In genomic region chr20:52261792-52262191, GRCh38 we compare ENCODE assay signal across 2 cellular contexts.
TF ChIP-seq lines count a peak whose summit lies in the region.

No MANE protein-coding gene starts in this region.

TF ChIP-seq in K562, 482 proteins besides CTCF, POLR2A, EP300 and RAD21:
- TF ChIP-seq FOXO4 (CRISPR knock-in tag; IDR thresholded peaks at IDR 0.05) (no peak), HMBOX1 (IDR thresholded peaks at IDR 0.05) (no peak)

TF ChIP-seq in GM23338, 12 proteins besides CTCF, POLR2A, EP300 and RAD21:
- TF ChIP-seq REST (IDR thresholded peaks at IDR 0.05; ENCODE audit: unreplicated experiment): no peak
- no peak for TF ChIP-seq POLR2AphosphoS5 (IDR thresholded peaks at IDR 0.05; ENCODE audit: low read depth)
- TF ChIP-seq ZNF114 (CRISPR knock-in tag; IDR thresholded peaks at IDR 0.05): no peak
- no peak for TF ChIP-seq NANOG (IDR thresholded peaks at IDR 0.05; ENCODE audit: borderline replicate concordance)
- no peak for TF ChIP-seq ZNF462 (CRISPR knock-in tag; IDR thresholded peaks at IDR 0.05)
- TF ChIP-seq EZH2phosphoT487 (IDR thresholded peaks at IDR 0.05; ENCODE audit: unreplicated experiment): no peak
- TF ChIP-seq CREB1 (CRISPR knock-in tag; IDR thresholded peaks at IDR 0.05; ENCODE audit: low read depth): no peak
- TF ChIP-seq EZH2 (IDR thresholded peaks at IDR 0.05; ENCODE audit: low read depth, unreplicated experiment): no peak
- TF ChIP-seq ZNF331 (CRISPR knock-in tag; IDR thresholded peaks at IDR 0.05; ENCODE audit: low read depth): no peak
- no peak for TF ChIP-seq STAT1 (IDR thresholded peaks at IDR 0.05; ENCODE audit: unreplicated experiment)
- no peak for TF ChIP-seq JUNB (IDR thresholded peaks at IDR 0.05; ENCODE audit: unreplicated experiment)
- no peak for TF ChIP-seq ETS1 (IDR thresholded peaks at IDR 0.05)
